8 cellular contexts compared by ENCODE assay signal in genomic region chr2:150610670-150611279, GRCh38.
DNase-seq lines count a peak whose midpoint lies in the region; ATAC-seq and TF ChIP-seq lines count a peak whose summit lies in the region.

No MANE protein-coding gene starts in this region.

- H3K36me3 ChIP-seq in H7 (replicated peaks; ENCODE audit: control insufficient read depth, insufficient read depth, low read length), result no peaks in the 10 kb centered on the region
- H3K36me3 ChIP-seq in OCI-LY1 (ENCODE audit: insufficient read depth, low read length), result no peaks in the 10 kb centered on the region
- H3K36me3 ChIP-seq in upper lobe of right lung, result no peaks in the 10 kb centered on the region

- TF ChIP-seq CTCF in OCI-LY1 (IDR thresholded peaks at IDR 0.05; ENCODE audit: low read length) (peak; percentile 46; the same call in 1 of the 2 replicates), foreskin fibroblast (IDR thresholded peaks at IDR 0.05; ENCODE audit: low read depth, low read length) (peak; percentile 50), upper lobe of right lung (IDR thresholded peaks at IDR 0.05) (peak; percentile 45)

- no peak overlapping the region for H3K9ac ChIP-seq in OCI-LY1 (ENCODE audit: low read length)

- no peak overlapping the region for H2AFZ ChIP-seq in OCI-LY1 (ENCODE audit: low read length)

- no peak overlapping the region for H3K27ac ChIP-seq in OCI-LY1 (ENCODE audit: low read depth, low read length, poor library complexity, severe bottlenecking)
- H3K27ac ChIP-seq in upper lobe of right lung, result no peak overlapping the region

- in situ Hi-C loops in G401 (cut with HindIII; ENCODE audit: low sequenced_read_pairs), result no loop called here

- no peaks in the 10 kb centered on the region for H3K27me3 ChIP-seq in H7 (ENCODE audit: control insufficient read depth, insufficient read depth, low read length)
- H3K27me3 ChIP-seq in OCI-LY1 (ENCODE audit: insufficient read depth, low read length), result no peaks in the 10 kb centered on the region
- H3K27me3 ChIP-seq in upper lobe of right lung, result no peaks in the 10 kb centered on the region

- DNase-seq in ELF-1 (ENCODE audit: low read depth, low spot score) (peak; percentile 40), H7 (peak; percentile 57), foreskin fibroblast (peak in 1 of 2 donors; percentile 79), upper lobe of right lung (no peak), activated gamma-delta T cell treated with Interleukin-2 at 50 U/mL for 16 hours (no peak), G401 (ENCODE audit: low spot score) (no peak)

- no peaks in the 10 kb centered on the region for H4K20me1 ChIP-seq in OCI-LY1 (ENCODE audit: insufficient read depth, low read length)

- H3K79me2 ChIP-seq in OCI-LY1 (ENCODE audit: insufficient read depth, low read length), result no peaks in the 10 kb centered on the region

- H3K4me3 ChIP-seq in H7 (ENCODE audit: insufficient read depth, low read depth, low read length) (no peak overlapping the region), OCI-LY1 (ENCODE audit: low read depth, low read length, poor library complexity, severe bottlenecking) (no peak overlapping the region), foreskin fibroblast (ENCODE audit: low read depth in 1 of 2, low read length in 2 of 2) (no peak overlapping the region), upper lobe of right lung (no peak overlapping the region)

- H3F3A ChIP-seq in OCI-LY1 (ENCODE audit: insufficient read depth, low read length), result no peaks in the 10 kb centered on the region

- H3K4me1 ChIP-seq in OCI-LY1 (ENCODE audit: insufficient read depth, low read length, severe bottlenecking), result no peaks in the 10 kb centered on the region
- H3K4me1 ChIP-seq in upper lobe of right lung, result peaks cover 5% of the 10 kb centered on the region

- intact Hi-C loops in upper lobe of right lung (cut with DNase I), result no loop called here

- no peaks in the 10 kb centered on the region for H3K9me2 ChIP-seq in OCI-LY1 (ENCODE audit: low read depth, low read length)

- peak; percentile 81 for ATAC-seq in upper lobe of right lung
- no peak for ATAC-seq in GM19328 (IDR thresholded peaks at IDR 0.05; ENCODE audit: unreplicated experiment)

- H3K9me3 ChIP-seq in OCI-LY1 (ENCODE audit: low read length), result no peaks in the 10 kb centered on the region
- H3K9me3 ChIP-seq in upper lobe of right lung, result no peaks in the 10 kb centered on the region

- no peak overlapping the region for H3K4me2 ChIP-seq in OCI-LY1 (ENCODE audit: low read length)

Comparison
In these comparisons a context has a peak if more than half of its experiments do, and no peak if none do; other contexts are left out.
1. DNase-seq: peak in ELF-1 (single experiment) and H7 (single experiment); none in upper lobe of right lung (single experiment), activated gamma-delta T cell treated with Interleukin-2 at 50 U/mL for 16 hours (single experiment) and G401 (single experiment).
2. Peak in every context shown above with its lines, with median percentiles within 50 percentile points of each other: CTCF ChIP-seq.